ENCODE assay signal across 9 cellular contexts in genomic region chr11:113974741-113975470, GRCh38. TPM values are rescaled to one million over a fixed set of nuclear protein-coding genes. Genes with fewer than 3 reads are reported as not detected.
A peak's percentile ranks its signal among the peaks of the same experiment; 100 is the strongest.
DNase-seq lines count a peak whose midpoint lies in the region; ATAC-seq and TF ChIP-seq lines count a peak whose summit lies in the region.
"Had no signal": no experiment of that assay in that cellular context is flagged by ENCODE, and none has a peak within 500 bp of the region (broad histone marks: within the 10 kb centered on the region; RNA-seq: fewer than 3 reads in every experiment).

HTR3A (plus strand) TSS chr11:113975108; CDS start chr11:113975326, 218 bp downstream.

- DNase-seq in LNCaP clone FGC (ENCODE audit: low read depth) (peak; percentile 34), left ventricle myocardium inferior (peak; percentile 65), transverse colon (peak; percentile 53), UCSD-AML1 (lab: John Stamatoyannopoulos, UW; ENCODE audit: unreplicated experiment) (no peak)
- DNase-seq in activated CD4-positive, alpha-beta memory T cell treated with anti-CD3 and anti-CD28 coated beads for 36 hours, result no peak
- DNase-seq: T-cell had no signal

- H3K27ac Mint-ChIP-seq in activated CD4-positive, alpha-beta memory T cell treated with anti-CD3 and anti-CD28 coated beads for 36 hours, result no peak within 1 kb of the TSS
- H3K27ac Mint-ChIP-seq: T-cell had no signal

- peaks cover 26% of the 10 kb centered on the region for H3K79me2 ChIP-seq in OCI-LY3 (ENCODE audit: low read length)

- H3K4me3 Mint-ChIP-seq in activated CD4-positive, alpha-beta memory T cell treated with anti-CD3 and anti-CD28 coated beads for 36 hours, result no peak within 1 kb of the TSS
- H3K4me3 Mint-ChIP-seq: T-cell had no signal

- intact Hi-C loops in left ventricle myocardium inferior (cut with micrococcal nuclease), result no loop called here
- intact Hi-C loops in transverse colon (cut with DNase I; ENCODE audit: low total_unique reads), result no loop called here
- intact Hi-C loops in activated CD4-positive, alpha-beta memory T cell treated with anti-CD3 and anti-CD28 coated beads for 36 hours (cut with micrococcal nuclease), result no loop called here

- TF ChIP-seq POLR2A in transverse colon (IDR thresholded peaks at IDR 0.05), result no peak

- CTCF ChIA-PET in activated CD4-positive, alpha-beta memory T cell treated with anti-CD3 and anti-CD28 coated beads for 36 hours (lab: Charles Lee), result interaction anchor here (0.6 to 1.1 kb wide), 2 partner anchors 79 to 599 kb away, joined by 3 to 4 read pairs; no protein-coding TSS in a partner anchor

- H3K36me3 ChIP-seq in OCI-LY3 (replicated peaks; ENCODE audit: low read depth, low read length), result peaks cover 11% of the 10 kb centered on the region
- no peaks in the 10 kb centered on the region for H3K36me3 ChIP-seq in left ventricle myocardium inferior
- no peaks in the 10 kb centered on the region for H3K36me3 ChIP-seq in transverse colon

- H3K27me3 ChIP-seq in OCI-LY3 (ENCODE audit: low read depth, low read length) (no peaks in the 10 kb centered on the region), left ventricle myocardium inferior (ENCODE audit: low read depth) (peaks cover 56% of the 10 kb centered on the region), transverse colon (peaks cover 24% of the 10 kb centered on the region)

- TF ChIP-seq EP300 in transverse colon (IDR thresholded peaks at IDR 0.05; ENCODE audit: low read depth), result no peak

- ATAC-seq in GM19452 (IDR thresholded peaks at IDR 0.05; ENCODE audit: unreplicated experiment) (no peak), GM19467 (IDR thresholded peaks at IDR 0.05; ENCODE audit: unreplicated experiment) (no peak)
- ATAC-seq: T-cell had no signal

- in situ Hi-C loops in transverse colon (cut with MboI; ENCODE audit: low pct_ligation_motif_present in 1 of 4, low pct_unique_long_range_greater_than_20kb in 1 of 4, low sequenced_read_pairs in 3 of 4), result no loop called here

- H3K27me3 Mint-ChIP-seq in activated CD4-positive, alpha-beta memory T cell treated with anti-CD3 and anti-CD28 coated beads for 36 hours, result peaks cover 2% of the 10 kb centered on the region

- no peaks in the 10 kb centered on the region for H3K9me3 Mint-ChIP-seq in activated CD4-positive, alpha-beta memory T cell treated with anti-CD3 and anti-CD28 coated beads for 36 hours
- H3K9me3 Mint-ChIP-seq: T-cell had no signal

- peaks cover 63% of the 10 kb centered on the region for H3K4me1 ChIP-seq in OCI-LY3 (ENCODE audit: low read length)
- peaks cover 12% of the 10 kb centered on the region for H3K4me1 ChIP-seq in left ventricle myocardium inferior
- peaks cover 0 to 4% (median 0%) of the 10 kb centered on the region in 4 donors for H3K4me1 ChIP-seq in transverse colon

- H2AFZ ChIP-seq in OCI-LY3 (ENCODE audit: low read depth, low read length), result no peak within 1 kb of the TSS; the same call in 1 of the 2 replicates

- H3K9me3 ChIP-seq in OCI-LY3 (ENCODE audit: insufficient read depth, low read length) (no peaks in the 10 kb centered on the region), left ventricle myocardium inferior (replicated peaks) (no peaks in the 10 kb centered on the region), transverse colon (no peaks in the 10 kb centered on the region)

- no peak within 1 kb of the TSS for H3K4me3 ChIP-seq in LNCaP clone FGC (ENCODE audit: low read depth, low read length)
- peak within 1 kb of the TSS; percentile 76 for H3K4me3 ChIP-seq in OCI-LY3 (ENCODE audit: low read length)
- H3K4me3 ChIP-seq in left ventricle myocardium inferior, result no peak within 1 kb of the TSS
- H3K4me3 ChIP-seq in transverse colon, result no peak within 1 kb of the TSS

- H3K9ac ChIP-seq in OCI-LY3 (ENCODE audit: low read length), result peak within 1 kb of the TSS; percentile 88

- 33 to 36% methylated on average over 1 to 12 of the region's 12 CpGs for WGBS in transverse colon (ENCODE audit: low coverage in 1 of 2), 2 donors

- TF ChIP-seq CTCF in LNCaP clone FGC (IDR thresholded peaks at IDR 0.05; ENCODE audit: control insufficient read depth, extremely low read depth, insufficient read depth) (no peak), OCI-LY3 (IDR thresholded peaks at IDR 0.05; ENCODE audit: low read depth, low read length) (peak; percentile 10; the same call in 1 of the 2 replicates), left ventricle myocardium inferior (IDR thresholded peaks at IDR 0.05; ENCODE audit: borderline replicate concordance) (no peak), transverse colon (IDR thresholded peaks at IDR 0.05) (no peak)

- H3K27ac ChIP-seq in OCI-LY3 (ENCODE audit: low read length) (peak within 1 kb of the TSS; percentile 99), left ventricle myocardium inferior (replicated peaks) (no peak within 1 kb of the TSS), transverse colon (no peak within 1 kb of the TSS)

- POLR2A ChIA-PET in activated CD4-positive, alpha-beta memory T cell treated with anti-CD3 and anti-CD28 coated beads for 36 hours (lab: Charles Lee), result no interaction called here

- H3K4me1 Mint-ChIP-seq in activated CD4-positive, alpha-beta memory T cell treated with anti-CD3 and anti-CD28 coated beads for 36 hours (ENCODE audit: low read depth), result no peaks in the 10 kb centered on the region

- H4K20me1 ChIP-seq in OCI-LY3 (ENCODE audit: insufficient read depth, low read length), result no peaks in the 10 kb centered on the region

- peak within 1 kb of the TSS; percentile 79 for H3K4me2 ChIP-seq in OCI-LY3 (ENCODE audit: low read length)

- no peaks in the 10 kb centered on the region for H3K36me3 Mint-ChIP-seq in activated CD4-positive, alpha-beta memory T cell treated with anti-CD3 and anti-CD28 coated beads for 36 hours
- H3K36me3 Mint-ChIP-seq: T-cell had no signal

RNA-seq across cellular contexts. Expression of gene HTR3A, which starts in this region (rescaled TPM):
- total RNA-seq in left ventricle myocardium inferior, result not detected
- total RNA-seq in transverse colon, result under 1 TPM in 2 of 4 donors, not detected in 2; 0.41 to 0.95 TPM
- total RNA-seq in activated CD4-positive, alpha-beta memory T cell treated with anti-CD3 and anti-CD28 coated beads for 36 hours, result not detected

Comparison
In these comparisons a context has a peak if more than half of its experiments do, and no peak if none do; other contexts are left out.
1. Peak in DNase-seq in left ventricle myocardium inferior; RNA of the gene not detected or under 1 TPM.
2. Peak in DNase-seq in transverse colon; RNA of the gene not detected or under 1 TPM.